18 cellular contexts compared by ENCODE assay signal in the genomic region with DNA sequence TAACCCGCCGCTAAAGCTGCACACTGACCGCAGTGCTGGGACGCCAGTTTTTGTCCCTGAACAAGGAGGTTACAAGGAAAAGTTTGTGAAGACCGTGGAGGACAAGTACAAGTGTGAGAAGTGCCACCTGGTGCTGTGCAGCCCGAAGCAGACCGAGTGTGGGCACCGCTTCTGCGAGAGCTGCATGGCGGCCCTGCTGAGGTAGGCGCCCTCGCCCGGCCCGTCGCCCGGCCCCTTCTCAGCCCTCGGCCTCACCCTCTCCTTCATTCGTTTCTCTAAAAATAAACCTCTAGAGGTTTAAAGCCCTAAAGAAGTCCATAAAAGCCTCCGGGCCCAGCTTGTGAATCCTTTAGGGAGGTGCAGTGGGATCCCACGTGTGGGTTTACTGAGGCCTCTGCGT. TPM values are rescaled to one million over a fixed set of nuclear protein-coding genes. Genes with fewer than 3 reads are reported as not detected.
"Had no signal": no experiment of that assay in that cellular context is flagged by ENCODE, and none has a peak within 500 bp of the region (broad histone marks: within the 10 kb centered on the region; RNA-seq: fewer than 3 reads in every experiment).

No MANE protein-coding gene starts in this region.

- H3K79me2 ChIP-seq: parathyroid adenoma had no signal

- H3K9me3 Mint-ChIP-seq: activated B cell treated with CpG ODN at 0.5 μM for 24 hours; activated CD8-positive, alpha-beta T cell treated with anti-CD3 and anti-CD28 coated beads for 36 hours; activated naive CD8-positive, alpha-beta T cell treated with anti-CD3 and anti-CD28 coated beads for 36 hours; nephron had no signal

- H3K4me3 ChIP-seq: coronary artery, heart left ventricle, upper lobe of left lung had no signal

- H3K27me3 ChIP-seq: heart left ventricle, upper lobe of left lung had no signal

- DNase-seq: activated B cell treated with CpG ODN at 0.5 μM for 24 hours; activated CD4-positive, alpha-beta T cell treated with anti-CD3 and anti-CD28 coated beads for 36 hours; activated CD8-positive, alpha-beta memory T cell treated with anti-CD3 and anti-CD28 coated beads, Interleukin-2, amount 10 ng/mL, durations not matched to agents 7 days and 5 days; activated CD8-positive, alpha-beta T cell treated with anti-CD3 and anti-CD28 coated beads for 36 hours; activated effector memory CD4-positive, alpha-beta T cell treated with Interleukin-2 at 50 U/mL for 16 hours; activated naive CD8-positive, alpha-beta T cell treated with anti-CD3 and anti-CD28 coated beads for 36 hours; activated T-cell treated with anti-CD3 and anti-CD28 coated beads for 4 hours; amygdala; mammary epithelial cell; stimulated activated CD4-positive, alpha-beta T cell treated with anti-CD3 and anti-CD28 coated beads, Interleukin-4, amount 100 ng/mL, for 24 hours; stimulated activated naive CD8-positive, alpha-beta T cell treated with anti-CD3 and anti-CD28 coated beads, Interleukin-15, Interleukin-2, amounts not matched to agents 100 U/mL and 50 U/mL, for 24 hours; T1000 had no signal

- H3K27me3 Mint-ChIP-seq: activated B cell treated with CpG ODN at 0.5 μM for 24 hours; activated CD4-positive, alpha-beta T cell treated with anti-CD3 and anti-CD28 coated beads for 36 hours; activated CD8-positive, alpha-beta memory T cell treated with anti-CD3 and anti-CD28 coated beads, Interleukin-2, amount 10 ng/mL, durations not matched to agents 7 days and 5 days; activated CD8-positive, alpha-beta T cell treated with anti-CD3 and anti-CD28 coated beads for 36 hours; activated naive CD8-positive, alpha-beta T cell treated with anti-CD3 and anti-CD28 coated beads for 36 hours had no signal

- H3K9me3 ChIP-seq: heart left ventricle, upper lobe of left lung had no signal

- H2AFZ ChIP-seq: parathyroid adenoma had no signal

- H3K9ac ChIP-seq: parathyroid adenoma had no signal

- H3K27ac ChIP-seq: coronary artery, parathyroid adenoma, upper lobe of left lung had no signal

- H3K4me1 ChIP-seq: parathyroid adenoma had no signal

- H3K27ac Mint-ChIP-seq: activated CD4-positive, alpha-beta T cell treated with anti-CD3 and anti-CD28 coated beads for 36 hours; activated CD8-positive, alpha-beta memory T cell treated with anti-CD3 and anti-CD28 coated beads, Interleukin-2, amount 10 ng/mL, durations not matched to agents 7 days and 5 days; activated CD8-positive, alpha-beta T cell treated with anti-CD3 and anti-CD28 coated beads for 36 hours; activated naive CD8-positive, alpha-beta T cell treated with anti-CD3 and anti-CD28 coated beads for 36 hours; nephron had no signal

- H3K4me3 Mint-ChIP-seq: activated B cell treated with CpG ODN at 0.5 μM for 24 hours; activated CD4-positive, alpha-beta T cell treated with anti-CD3 and anti-CD28 coated beads for 36 hours; activated CD8-positive, alpha-beta memory T cell treated with anti-CD3 and anti-CD28 coated beads, Interleukin-2, amount 10 ng/mL, durations not matched to agents 7 days and 5 days; activated CD8-positive, alpha-beta T cell treated with anti-CD3 and anti-CD28 coated beads for 36 hours; activated naive CD8-positive, alpha-beta T cell treated with anti-CD3 and anti-CD28 coated beads for 36 hours; nephron had no signal

RNA-seq across cellular contexts. Expression of a gene that starts 52.2 kb away (rescaled TPM):
- total RNA-seq: left ventricle myocardium superior had no signal
